ENCODE assay signal across 8 cellular contexts in the genomic region with DNA sequence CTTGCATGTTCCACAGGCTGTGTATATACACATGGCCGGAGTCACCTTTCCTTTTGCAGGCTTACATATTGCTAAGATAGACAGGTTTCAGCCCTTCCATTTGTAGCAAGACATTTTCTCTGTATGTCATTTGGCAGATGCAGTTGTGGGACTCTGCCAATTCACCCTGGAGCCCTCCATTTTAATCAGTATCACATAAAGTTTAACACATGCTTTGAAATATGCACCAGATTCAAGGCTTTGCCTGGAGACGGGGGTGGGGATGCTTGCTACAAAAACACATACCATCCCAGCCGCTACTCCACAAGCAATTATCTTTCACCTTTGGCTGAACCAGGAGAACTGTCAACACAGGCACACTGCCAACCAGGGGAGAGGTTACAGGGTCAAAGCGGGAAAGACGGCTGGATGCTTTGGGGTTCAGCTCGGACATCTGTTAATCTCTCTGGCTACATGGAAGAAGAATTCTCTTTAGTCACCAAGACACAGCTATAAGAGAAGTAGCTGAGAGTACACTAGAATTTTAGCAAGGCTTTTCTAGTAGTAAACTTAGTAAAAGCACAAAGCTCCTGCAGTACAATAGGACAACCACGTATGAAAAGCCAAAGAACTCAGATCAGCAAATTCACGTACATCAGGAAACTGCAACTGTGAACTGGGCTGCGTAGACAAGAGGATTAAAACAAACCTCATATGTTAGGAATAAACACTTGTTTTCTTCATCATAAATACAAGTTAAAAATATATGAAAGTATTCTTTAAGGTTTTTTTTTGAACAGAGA.
A peak's percentile ranks its signal among the peaks of the same experiment; 100 is the strongest.
DNase-seq lines count a peak whose midpoint lies in the region; ATAC-seq and TF ChIP-seq lines count a peak whose summit lies in the region.
"Had no signal": no experiment of that assay in that cellular context is flagged by ENCODE, and none has a peak within 500 bp of the region (broad histone marks: within the 10 kb centered on the region; RNA-seq: fewer than 3 reads in every experiment).

No MANE protein-coding gene starts in this region.

- H3K27me3 ChIP-seq in hepatocyte: no peaks in the 10 kb centered on the region
- H3K27me3 ChIP-seq in testis: no peaks in the 10 kb centered on the region

- H3K9me3 ChIP-seq in hepatocyte (ENCODE audit: low read depth) (no peaks in the 10 kb centered on the region), testis (no peaks in the 10 kb centered on the region)

- CTCF ChIA-PET in HEK293T (lab: Yijun Ruan, JAX): interaction anchor here (1.0 kb wide), 2 partner anchors 61 to 168 kb away, joined by 3 read pairs; no protein-coding TSS in a partner anchor

- no peak for TF ChIP-seq POLR2A in testis (IDR thresholded peaks at IDR 0.05)

- peak; percentile 33 for DNase-seq in HEK293T (ENCODE audit: extremely low spot score)
- DNase-seq in hepatocyte (ENCODE audit: low spot score): peak; percentile 64
- DNase-seq in testis: peak; percentile 30
- DNase-seq in activated T-cell treated with anti-CD3 and anti-CD28 coated beads, Interleukin-2, amount 50 U/mL, for 1 hour: no peak
- DNase-seq: occipital lobe had no signal

- WGBS in hepatocyte (ENCODE audit: low lambda C conversion rate, missing lambda C conversion rate): 18% methylated on average over 9 of the region's 9 CpGs
- 36 to 38% methylated on average over 9 of the region's 9 CpGs for WGBS in testis, 2 donors

- TF ChIP-seq CTCF in hepatocyte (IDR thresholded peaks at IDR 0.05; ENCODE audit: poor library complexity) (no peak), testis (IDR thresholded peaks at IDR 0.05) (no peak)

- H2AFZ ChIP-seq in hepatocyte: no peak overlapping the region

- no peaks in the 10 kb centered on the region for H4K20me1 ChIP-seq in hepatocyte (ENCODE audit: insufficient read depth, poor library complexity, severe bottlenecking)

- no peaks in the 10 kb centered on the region for H3K79me2 ChIP-seq in hepatocyte

- H3K4me3 ChIP-seq in hepatocyte (no peak overlapping the region), testis (no peak overlapping the region)

- no peaks in the 10 kb centered on the region for H3K9me2 ChIP-seq in hepatocyte (replicated peaks; ENCODE audit: insufficient read depth)

- peak; percentile 94 for ATAC-seq in SK-N-SH treated with all-trans-retinoic acid at 6 μM for 48 hours
- ATAC-seq in GM18520 (IDR thresholded peaks at IDR 0.05; ENCODE audit: unreplicated experiment): no peak
- ATAC-seq in GM21360 (IDR thresholded peaks at IDR 0.05; ENCODE audit: unreplicated experiment): no peak

- peak overlapping the region; percentile 50 for H3K4me2 ChIP-seq in hepatocyte

- H3K4me1 ChIP-seq in hepatocyte (ENCODE audit: insufficient read depth): peaks cover 31% of the 10 kb centered on the region
- peaks cover 10% of the 10 kb centered on the region for H3K4me1 ChIP-seq in testis

- peak overlapping the region; percentile 47 for H3K27ac ChIP-seq in hepatocyte
- no peak overlapping the region for H3K27ac ChIP-seq in testis

- H3K36me3 ChIP-seq in hepatocyte (replicated peaks; ENCODE audit: insufficient read depth, low read depth) (no peaks in the 10 kb centered on the region), testis (ENCODE audit: low read depth, missing control alignments) (no peaks in the 10 kb centered on the region)

- POLR2A ChIA-PET in HEK293T (lab: Yijun Ruan, JAX): no interaction called here

- intact Hi-C loops in testis (cut with DNase I; ENCODE audit: low total_unique reads): no loop called here

TF ChIP-seq in HEK293T, 16 proteins besides CTCF, POLR2A, EP300 and RAD21:
- TF ChIP-seq L3MBTL2 (conservative IDR thresholded peaks at IDR 0.05): no peak
TF ChIP-seq in HEK293T: peak in this region for 0.

TF ChIP-seq in SK-N-SH treated with all-trans-retinoic acid at 6 μM for 48 hours, 23 proteins besides CTCF, POLR2A, EP300 and RAD21 (continues in another document):
- TF ChIP-seq RARB (CRISPR knock-in tag; IDR thresholded peaks at IDR 0.05) (0 out of 2 replicates have a peak, but pooled peaks have one; percentile 30), TSHZ2 (CRISPR knock-in tag; IDR thresholded peaks at IDR 0.05) (peak; percentile 89), ZFP30 (CRISPR knock-in tag; IDR thresholded peaks at IDR 0.05) (no peak), ZFP3 (CRISPR knock-in tag; IDR thresholded peaks at IDR 0.05) (no peak), TOX (CRISPR knock-in tag; IDR thresholded peaks at IDR 0.05; ENCODE audit: borderline replicate concordance) (no peak), ZNF70 (CRISPR knock-in tag; IDR thresholded peaks at IDR 0.05) (no peak), POU6F1 (CRISPR knock-in tag; IDR thresholded peaks at IDR 0.05; ENCODE audit: borderline replicate concordance, low read depth) (no peak), SNAI2 (CRISPR knock-in tag; IDR thresholded peaks at IDR 0.05) (peak; percentile 27; the same call in 1 of the 2 replicates), ISL1 (CRISPR knock-in tag; IDR thresholded peaks at IDR 0.05) (peak; percentile 63), ARNTL (CRISPR knock-in tag; IDR thresholded peaks at IDR 0.05; ENCODE audit: borderline replicate concordance, low read depth) (no peak), PPARA (CRISPR knock-in tag; IDR thresholded peaks at IDR 0.05; ENCODE audit: borderline replicate concordance) (peak; percentile 94), ZNF8 (CRISPR knock-in tag; IDR thresholded peaks at IDR 0.05) (peak; percentile 47; the same call in 1 of the 2 replicates), ESRRG (CRISPR knock-in tag; IDR thresholded peaks at IDR 0.05) (no peak), TCF4 (CRISPR knock-in tag; IDR thresholded peaks at IDR 0.05; ENCODE audit: borderline replicate concordance) (peak; percentile 82; the same call in 1 of the 2 replicates), OSR1 (CRISPR knock-in tag; IDR thresholded peaks at IDR 0.05) (no peak), CSRNP3 (CRISPR knock-in tag; IDR thresholded peaks at IDR 0.05) (no peak), CSDC2 (CRISPR knock-in tag; IDR thresholded peaks at IDR 0.05) (no peak; the same call in 1 of the 2 replicates), ZNF565 (CRISPR knock-in tag; conservative IDR thresholded peaks at IDR 0.05; ENCODE audit: low read depth) (no peak)
- TF ChIP-seq, protein P1, sequence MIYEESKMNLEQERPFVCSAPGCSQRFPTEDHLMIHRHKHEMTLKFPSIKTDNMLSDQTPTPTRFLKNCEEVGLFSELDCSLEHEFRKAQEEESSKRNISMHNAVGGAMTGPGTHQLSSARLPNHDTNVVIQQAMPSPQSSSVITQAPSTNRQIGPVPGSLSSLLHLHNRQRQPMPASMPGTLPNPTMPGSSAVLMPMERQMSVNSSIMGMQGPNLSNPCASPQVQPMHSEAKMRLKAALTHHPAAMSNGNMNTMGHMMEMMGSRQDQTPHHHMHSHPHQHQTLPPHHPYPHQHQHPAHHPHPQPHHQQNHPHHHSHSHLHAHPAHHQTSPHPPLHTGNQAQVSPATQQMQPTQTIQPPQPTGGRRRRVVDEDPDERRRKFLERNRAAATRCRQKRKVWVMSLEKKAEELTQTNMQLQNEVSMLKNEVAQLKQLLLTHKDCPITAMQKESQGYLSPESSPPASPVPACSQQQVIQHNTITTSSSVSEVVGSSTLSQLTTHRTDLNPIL (CRISPR knock-in tag; IDR thresholded peaks at IDR 0.05; ENCODE audit: low read depth): no peak
